Comparison of ENCODE assay signal across 25 cellular contexts in the genomic region with DNA sequence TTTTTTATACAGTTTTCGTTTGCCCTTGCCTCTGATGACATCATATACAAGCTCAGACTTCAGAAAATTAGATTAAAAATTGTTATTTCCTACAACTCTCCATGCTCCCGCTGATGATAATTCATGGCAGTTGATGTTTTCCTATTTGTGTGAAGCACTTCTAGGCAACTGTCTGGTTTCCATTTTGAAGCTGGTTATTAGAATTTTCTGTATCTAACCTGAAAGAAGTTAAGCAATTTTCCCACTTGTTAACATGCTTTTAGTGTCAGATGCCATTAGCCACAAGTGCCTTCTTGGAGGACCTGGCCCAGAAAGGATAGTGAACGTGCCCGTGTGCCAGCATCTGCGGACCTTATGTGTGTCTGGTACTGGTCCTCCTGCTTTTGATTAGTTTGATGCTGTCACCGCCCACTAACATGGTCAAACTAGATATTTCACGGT.
"Had no signal": no experiment of that assay in that cellular context is flagged by ENCODE, and none has a peak within 500 bp of the region (broad histone marks: within the 10 kb centered on the region; RNA-seq: fewer than 3 reads in every experiment).

No MANE protein-coding gene starts in this region.

- H3K9me3 ChIP-seq: left ventricle myocardium inferior, neutrophil, ovary, psoas muscle, thyroid gland had no signal

- ATAC-seq: activated CD4-positive, CD25-positive, alpha-beta regulatory T cell treated with anti-CD3 and anti-CD28 coated beads, Interleukin-2, amount 50 U/mL, for 24 hours; activated CD8-positive, alpha-beta memory T cell treated with anti-CD3 and anti-CD28 coated beads, Interleukin-2, amount 10 ng/mL, durations not matched to agents 7 days and 5 days; natural killer cell; psoas muscle; right cardiac atrium; stimulated activated naive CD8-positive, alpha-beta T cell treated with anti-CD3 and anti-CD28 coated beads, Interleukin-15, Interleukin-2, amounts not matched to agents 100 U/mL and 50 U/mL, for 24 hours had no signal

- H3K4me3 ChIP-seq: left ventricle myocardium inferior, ovary, psoas muscle, thyroid gland had no signal

- DNase-seq: activated CD4-positive, alpha-beta memory T cell treated with anti-CD3 and anti-CD28 coated beads, Interleukin-2, amount 10 ng/mL, durations not matched to agents 7 days and 5 days; activated CD4-positive, alpha-beta T cell treated with anti-CD3 and anti-CD28 coated beads, Interleukin-2, amount 10 ng/mL, durations not matched to agents 24 days and 14 days; activated CD8-positive, alpha-beta memory T cell treated with anti-CD3 and anti-CD28 coated beads, Interleukin-2, amount 10 ng/mL, durations not matched to agents 7 days and 5 days; activated effector memory CD4-positive, alpha-beta T cell treated with anti-CD3 and anti-CD28 coated beads, Interleukin-2, amount 50 U/mL, for 16 hours; activated naive CD4-positive, alpha-beta T cell treated with anti-CD3 and anti-CD28 coated beads, Interleukin-2, amount 10 ng/mL, durations not matched to agents 7 days and 5 days; activated T-cell treated with anti-CD3 and anti-CD28 coated beads for 4 hours; dermis blood vessel endothelial cell; effector CD8-positive, alpha-beta T cell; erythroblast; head of caudate nucleus; hypothalamus; left ventricle myocardium inferior; natural killer cell; ovary; psoas muscle; right cardiac atrium; stimulated activated CD4-positive, alpha-beta T cell treated with anti-CD3 and anti-CD28 coated beads, Interleukin-12 subunit alpha, Interleukin-12 subunit beta, amount 100 ng/mL, for 4 hours; stimulated activated CD4-positive, alpha-beta T cell treated with anti-CD3 and anti-CD28 coated beads, Interleukin-4, amount 100 ng/mL, for 4 hours; stimulated activated naive CD8-positive, alpha-beta T cell treated with anti-CD3 and anti-CD28 coated beads, Interleukin-15, Interleukin-2, amounts not matched to agents 100 U/mL and 50 U/mL, for 24 hours; substantia nigra had no signal

- FAIRE-seq: frontal cortex had no signal

- H3K27me3 ChIP-seq: neutrophil, ovary, thyroid gland had no signal

- H3K27ac ChIP-seq: left ventricle myocardium inferior, neutrophil, ovary, psoas muscle, thyroid gland, VCaP had no signal

- H3K36me3 ChIP-seq: neutrophil, ovary, thyroid gland had no signal

- H3K4me1 ChIP-seq: psoas muscle had no signal
